Comparison of ENCODE assay signal across 1 cellular context in genomic region chr14:68792830-68793733, GRCh38.
A peak's percentile ranks its signal among the peaks of the same experiment; 100 is the strongest.
TF ChIP-seq lines count a peak whose summit lies in the region.

Gene ZFP36L1 (minus strand): TSS chr14:68793067. CDS start chr14:68792938, 129 bp downstream.

TF ChIP-seq in GM12878, 131 proteins besides CTCF, POLR2A, EP300 and RAD21 (continued from another document and continues in another):
- TF ChIP-seq HSF1 (IDR thresholded peaks at IDR 0.05; ENCODE audit: low read depth, low read length) (0 out of 2 replicates have a peak, but pooled peaks have one; percentile 8), FOS (IDR thresholded peaks at IDR 0.05; ENCODE audit: borderline replicate concordance, extremely low read depth, insufficient read length) (no peak), TAF1 (IDR thresholded peaks at IDR 0.05; ENCODE audit: borderline replicate concordance, low read depth, low read length) (peak; percentile 93), EGR1 (IDR thresholded peaks at IDR 0.05; ENCODE audit: borderline replicate concordance in 1 of 2, low read depth in 2 of 2, low read length in 2 of 2) (peak in 1 of 2 experiments; percentile 56; a peak in 1 of 3 replicates), TCF3 (IDR thresholded peaks at IDR 0.05; ENCODE audit: borderline replicate concordance, insufficient read depth, low read depth, low read length) (peak; percentile 95), NRF1 (conservative IDR thresholded peaks at IDR 0.05; ENCODE audit: low read depth, low read length) (no peak), BMI1 (IDR thresholded peaks at IDR 0.05; ENCODE audit: borderline replicate concordance) (no peak), NKRF (conservative IDR thresholded peaks at IDR 0.05) (peak; percentile 86), HDAC2 (IDR thresholded peaks at IDR 0.05) (no peak), SUPT20H (IDR thresholded peaks at IDR 0.05; ENCODE audit: borderline replicate concordance, control insufficient read depth, low read depth, low read length) (no peak), PKNOX1 (IDR thresholded peaks at IDR 0.05) (peak; percentile 97), CEBPZ (IDR thresholded peaks at IDR 0.05; ENCODE audit: low read depth, low read length) (no peak), E2F4 (IDR thresholded peaks at IDR 0.05; ENCODE audit: low read depth, low read length) (no peak), CHD2 (IDR thresholded peaks at IDR 0.05; ENCODE audit: borderline replicate concordance, low read depth, low read length) (no peak; the same call in 1 of the 2 replicates), ZNF687 (IDR thresholded peaks at IDR 0.05) (peak; percentile 93), MYB (IDR thresholded peaks at IDR 0.05; ENCODE audit: borderline replicate concordance, low read depth, low read length) (no peak), SRF (IDR thresholded peaks at IDR 0.05; ENCODE audit: low read depth in 2 of 2, low read length in 2 of 2) (no peak), RAD51 (IDR thresholded peaks at IDR 0.05) (no peak), BRCA1 (IDR thresholded peaks at IDR 0.05; ENCODE audit: low read depth, low read length) (no peak), ZNF24 (IDR thresholded peaks at IDR 0.05) (no peak), ZBTB11 (CRISPR knock-in tag; IDR thresholded peaks at IDR 0.05) (no peak; the same call in 1 of the 2 replicates), MEF2B (IDR thresholded peaks at IDR 0.05; ENCODE audit: partially characterized antibody, poor library complexity, severe bottlenecking) (peak; percentile 16), SIN3A (IDR thresholded peaks at IDR 0.05; ENCODE audit: low read depth, low read length) (peak; percentile 68; the same call in 1 of the 2 replicates), USF2 (IDR thresholded peaks at IDR 0.05; ENCODE audit: borderline replicate concordance, low read depth, low read length) (no peak), RFX5 (IDR thresholded peaks at IDR 0.05; ENCODE audit: low read depth, low read length) (no peak), SREBF1 (IDR thresholded peaks at IDR 0.05; ENCODE audit: low read length) (no peak), YBX1 (IDR thresholded peaks at IDR 0.05) (no peak), PAX5 (IDR thresholded peaks at IDR 0.05; ENCODE audit: borderline replicate concordance, low read depth, low read length) (peak; percentile 63; the same call in 1 of the 2 replicates), WRNIP1 (IDR thresholded peaks at IDR 0.05; ENCODE audit: borderline replicate concordance, low read depth, low read length) (peak; percentile 68; the same call in 1 of the 2 replicates), ZNF592 (IDR thresholded peaks at IDR 0.05) (no peak)
